Comparison of ENCODE assay signal across 25 cellular contexts in genomic region chr9:84978761-84979160, GRCh38.
"Had no signal": no experiment of that assay in that cellular context is flagged by ENCODE, and none has a peak within 500 bp of the region (broad histone marks: within the 10 kb centered on the region; RNA-seq: fewer than 3 reads in every experiment).

No MANE protein-coding gene starts in this region.

- H3K9me3 Mint-ChIP-seq: endodermal cell; nephron; stimulated activated effector memory CD8-positive, alpha-beta T cell treated with anti-CD3 and anti-CD28 coated beads, Interleukin-12 subunit alpha, Interleukin-12 subunit beta, amount 100 ng/mL, for 72 hours had no signal

- H3K4me3 Mint-ChIP-seq: endodermal cell; mesothelial cell of epicardium; nephron; stimulated activated effector memory CD8-positive, alpha-beta T cell treated with anti-CD3 and anti-CD28 coated beads, Interleukin-12 subunit alpha, Interleukin-12 subunit beta, amount 100 ng/mL, for 72 hours had no signal

- H3K36me3 ChIP-seq: colonic mucosa, gastrocnemius medialis, heart right ventricle, suprapubic skin, tibial artery, upper lobe of left lung, uterus had no signal

- DNase-seq: cerebellar nuclear complex; colonic mucosa; dermis blood vessel endothelial cell; effector CD4-positive, alpha-beta T cell; endodermal cell; gastrocnemius medialis; heart right ventricle; hypothalamus; kidney glomerular epithelial cell; psoas muscle; stimulated activated CD4-positive, alpha-beta T cell treated with anti-CD3 and anti-CD28 coated beads, Interleukin-12 subunit alpha, Interleukin-12 subunit beta, amount 100 ng/mL, for 4 hours; stimulated activated CD4-positive, alpha-beta T cell treated with anti-CD3 and anti-CD28 coated beads, Interleukin-2, amount 100 ng/mL, for 48 hours; stimulated activated CD8-positive, alpha-beta memory T cell treated with anti-CD3 and anti-CD28 coated beads, Interleukin-4, amount 100 ng/mL, for 48 hours; stimulated activated naive CD8-positive, alpha-beta T cell treated with anti-CD3 and anti-CD28 coated beads, Interleukin-15, Interleukin-2, amounts not matched to agents 100 U/mL and 50 U/mL, for 24 hours; tibial artery; upper lobe of left lung; uterus had no signal

- H3K4me3 ChIP-seq: colonic mucosa, gastrocnemius medialis, heart right ventricle, psoas muscle, skin epidermis, suprapubic skin, tibial artery, upper lobe of left lung, uterus had no signal

- ATAC-seq: gastrocnemius medialis; heart right ventricle; left lobe of liver; psoas muscle; sciatic nerve; stimulated activated effector memory CD8-positive, alpha-beta T cell treated with anti-CD3 and anti-CD28 coated beads, Interleukin-12 subunit alpha, Interleukin-12 subunit beta, amount 100 ng/mL, for 72 hours; stimulated activated naive CD8-positive, alpha-beta T cell treated with anti-CD3 and anti-CD28 coated beads, Interleukin-15, Interleukin-2, amounts not matched to agents 100 U/mL and 50 U/mL, for 24 hours had no signal

- H3K9me3 ChIP-seq: colonic mucosa, gastrocnemius medialis, psoas muscle, suprapubic skin, tibial artery, upper lobe of left lung, uterus had no signal

- H3K9ac ChIP-seq: parathyroid adenoma had no signal

- H3K36me3 Mint-ChIP-seq: mesothelial cell of epicardium; stimulated activated effector memory CD8-positive, alpha-beta T cell treated with anti-CD3 and anti-CD28 coated beads, Interleukin-12 subunit alpha, Interleukin-12 subunit beta, amount 100 ng/mL, for 72 hours had no signal

- H2AFZ ChIP-seq: parathyroid adenoma had no signal

- H3K27ac Mint-ChIP-seq: endodermal cell; mesothelial cell of epicardium; stimulated activated effector memory CD8-positive, alpha-beta T cell treated with anti-CD3 and anti-CD28 coated beads, Interleukin-12 subunit alpha, Interleukin-12 subunit beta, amount 100 ng/mL, for 72 hours had no signal

- H3K4me1 ChIP-seq: colonic mucosa, gastrocnemius medialis, heart right ventricle, parathyroid adenoma, psoas muscle, suprapubic skin, tibial artery, upper lobe of left lung, uterus had no signal

- H3K27me3 ChIP-seq: colonic mucosa, gastrocnemius medialis, suprapubic skin, tibial artery, upper lobe of left lung, uterus had no signal

- H3K4me1 Mint-ChIP-seq: mesothelial cell of epicardium; stimulated activated effector memory CD8-positive, alpha-beta T cell treated with anti-CD3 and anti-CD28 coated beads, Interleukin-12 subunit alpha, Interleukin-12 subunit beta, amount 100 ng/mL, for 72 hours had no signal

- H3K27ac ChIP-seq: colonic mucosa, gastrocnemius medialis, heart right ventricle, parathyroid adenoma, psoas muscle, skin epidermis, suprapubic skin, tibial artery, upper lobe of left lung, uterus had no signal
